In the genomic region with DNA sequence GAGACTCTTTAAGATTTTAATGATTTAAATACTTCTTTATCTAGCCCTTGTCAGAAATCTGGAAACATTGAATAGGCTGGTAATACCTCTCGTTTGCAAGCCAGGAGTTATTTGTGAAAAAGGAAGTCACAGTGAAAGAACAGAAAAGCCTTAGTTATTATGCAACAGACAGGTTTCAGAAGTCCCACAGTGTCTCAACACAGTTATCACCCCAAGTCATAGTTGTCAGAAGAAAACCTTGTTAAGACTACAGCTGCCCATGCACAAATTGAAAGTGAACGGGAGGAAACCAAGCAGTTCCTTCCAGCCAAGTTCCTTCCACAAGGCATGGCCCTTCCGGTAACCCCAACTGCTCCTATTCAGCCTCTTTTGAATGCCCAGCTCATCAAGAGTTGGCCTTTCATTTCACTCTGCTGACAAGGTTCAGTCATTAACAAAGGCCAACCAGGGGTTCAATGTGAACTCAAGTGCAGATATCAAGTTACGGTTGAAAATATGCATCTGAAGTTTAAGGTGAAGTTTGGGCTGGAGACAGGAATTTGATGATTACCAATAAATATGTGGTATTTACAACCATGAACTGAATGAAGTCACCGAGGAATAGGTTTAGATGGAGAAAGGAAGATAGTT, we compare ENCODE assay signal across 8 cellular contexts. TPM values are rescaled to one million over a fixed set of nuclear protein-coding genes. Genes with fewer than 3 reads are reported as not detected.
DNase-seq lines count a peak whose midpoint lies in the region; ATAC-seq lines count a peak whose summit lies in the region.

No MANE protein-coding gene starts in this region.

- DNase-seq in GF-D8 (lab: John Stamatoyannopoulos, UW), result peak; percentile 92
- DNase-seq in SIG-M5 (lab: John Stamatoyannopoulos, UW), result peak; percentile 81
- no peak for DNase-seq in A172 (ENCODE audit: low spot score)
- no peak for DNase-seq in NCI-H345 (lab: John Stamatoyannopoulos, UW)
- no peak for DNase-seq in Right ventricle myocardium superior
- DNase-seq in activated naive CD4-positive, alpha-beta T cell treated with anti-CD3 and anti-CD28 coated beads, Interleukin-2, amount 10 ng/mL, durations not matched to agents 7 days and 5 days, result no peak

- H3K27me3 Mint-ChIP-seq in activated naive CD4-positive, alpha-beta T cell treated with anti-CD3 and anti-CD28 coated beads, Interleukin-2, amount 10 ng/mL, durations not matched to agents 7 days and 5 days, result no peaks in the 10 kb centered on the region

- peaks cover 21% of the 10 kb centered on the region for H3K36me3 Mint-ChIP-seq in activated naive CD4-positive, alpha-beta T cell treated with anti-CD3 and anti-CD28 coated beads, Interleukin-2, amount 10 ng/mL, durations not matched to agents 7 days and 5 days

- peaks cover 3% of the 10 kb centered on the region for H3K9me3 Mint-ChIP-seq in activated naive CD4-positive, alpha-beta T cell treated with anti-CD3 and anti-CD28 coated beads, Interleukin-2, amount 10 ng/mL, durations not matched to agents 7 days and 5 days

- no peak overlapping the region for H3K27ac Mint-ChIP-seq in activated naive CD4-positive, alpha-beta T cell treated with anti-CD3 and anti-CD28 coated beads, Interleukin-2, amount 10 ng/mL, durations not matched to agents 7 days and 5 days

- H3K4me1 Mint-ChIP-seq in activated naive CD4-positive, alpha-beta T cell treated with anti-CD3 and anti-CD28 coated beads, Interleukin-2, amount 10 ng/mL, durations not matched to agents 7 days and 5 days, result peaks cover 19% of the 10 kb centered on the region

- H3K4me3 Mint-ChIP-seq in activated naive CD4-positive, alpha-beta T cell treated with anti-CD3 and anti-CD28 coated beads, Interleukin-2, amount 10 ng/mL, durations not matched to agents 7 days and 5 days, result no peak overlapping the region

- intact Hi-C loops in Right ventricle myocardium superior (cut with DNase I), result no loop called here

- ATAC-seq in GM19351 (IDR thresholded peaks at IDR 0.05; ENCODE audit: unreplicated experiment) (peak; percentile 96), HG03045 (IDR thresholded peaks at IDR 0.05; ENCODE audit: unreplicated experiment) (peak; percentile 98), Right ventricle myocardium superior (ENCODE audit: poor library complexity) (no peak)

- CTCF ChIA-PET in activated naive CD4-positive, alpha-beta T cell treated with anti-CD3 and anti-CD28 coated beads, Interleukin-2, amount 10 ng/mL, durations not matched to agents 7 days and 5 days (lab: Charles Lee), result no interaction called here

RNA-seq across cellular contexts. Expression of a gene that starts 15.6 kb away (rescaled TPM):
- total RNA-seq in A172 (2014; rRNA removed; shearing (Covaris generic)), result 8.8 and 11.6 TPM in 2 replicates
- total RNA-seq in Right ventricle myocardium superior, result 4.0 TPM

RNA-seq across cellular contexts. Expression of a gene that starts 27.0 kb away (rescaled TPM):
- total RNA-seq in A172 (2014; rRNA removed; shearing (Covaris generic)), result 8.4 and 9.5 TPM in 2 replicates
- 24.3 TPM for total RNA-seq in Right ventricle myocardium superior

Comparison
In these comparisons a context has a peak if more than half of its experiments do, and no peak if none do; other contexts are left out.
1. DNase-seq: peak in GF-D8 (single experiment) and SIG-M5 (single experiment); none in A172 (single experiment), NCI-H345 (single experiment), Right ventricle myocardium superior (single experiment) and activated naive CD4-positive, alpha-beta T cell treated with anti-CD3 and anti-CD28 coated beads, Interleukin-2, amount 10 ng/mL, durations not matched to agents 7 days and 5 days (single experiment).